In genomic region chr12:123231931-123232330, GRCh38 we compare ENCODE assay signal across 8 cellular contexts. TPM values are rescaled to one million over a fixed set of nuclear protein-coding genes. Genes with fewer than 3 reads are reported as not detected.
A peak's percentile ranks its signal among the peaks of the same experiment; 100 is the strongest.
DNase-seq lines count a peak whose midpoint lies in the region; ATAC-seq and TF ChIP-seq lines count a peak whose summit lies in the region.

No MANE protein-coding gene starts in this region.

- intact Hi-C loops in left ventricle myocardium inferior (cut with micrococcal nuclease) = loop anchor here (10.0 kb wide), 1 partner anchor 247 kb away; the partner anchor contains the start of gene ARL6IP4
- intact Hi-C loops in Right ventricle myocardium superior (cut with DNase I) = no loop called here
- intact Hi-C loops in left lung (cut with DNase I) = loop anchor here in 1 of 2 donors (10.0 kb wide), 1 partner anchor 187 kb away; no protein-coding TSS in a partner anchor
- intact Hi-C loops in uterus (cut with DNase I; ENCODE audit: low total_unique reads) = no loop called here

- peaks cover 4% of the 10 kb centered on the region for H3K27me3 Mint-ChIP-seq in activated naive CD8-positive, alpha-beta T cell treated with anti-CD3 and anti-CD28 coated beads, Interleukin-2, amount 50 U/mL, for 24 hours

- H3K4me3 Mint-ChIP-seq in activated naive CD8-positive, alpha-beta T cell treated with anti-CD3 and anti-CD28 coated beads, Interleukin-2, amount 50 U/mL, for 24 hours = peak overlapping the region; percentile 100

- no peak for DNase-seq in left ventricle myocardium inferior
- no peak for DNase-seq in Right ventricle myocardium superior
- DNase-seq in activated naive CD8-positive, alpha-beta T cell treated with anti-CD3 and anti-CD28 coated beads, Interleukin-2, amount 50 U/mL, for 24 hours = no peak
- no peak for DNase-seq in left lung
- no peak for DNase-seq in uterus
- no peak for DNase-seq in activated gamma-delta T cell (lab: John Stamatoyannopoulos, UW)
- DNase-seq in A172 (ENCODE audit: low spot score) = no peak

- H3K36me3 Mint-ChIP-seq in activated naive CD8-positive, alpha-beta T cell treated with anti-CD3 and anti-CD28 coated beads, Interleukin-2, amount 50 U/mL, for 24 hours (ENCODE audit: low read depth) = peaks cover 31% of the 10 kb centered on the region

- H3K27ac Mint-ChIP-seq in activated naive CD8-positive, alpha-beta T cell treated with anti-CD3 and anti-CD28 coated beads, Interleukin-2, amount 50 U/mL, for 24 hours = peak overlapping the region; percentile 98

- no peak for TF ChIP-seq POLR2A in uterus (IDR thresholded peaks at IDR 0.05)

- TF ChIP-seq CTCF in left ventricle myocardium inferior (IDR thresholded peaks at IDR 0.05; ENCODE audit: borderline replicate concordance) (no peak), left lung (IDR thresholded peaks at IDR 0.05) (no peak), uterus (IDR thresholded peaks at IDR 0.05) (no peak)

- ATAC-seq in Right ventricle myocardium superior (ENCODE audit: poor library complexity) (no peak), left lung (no peak), GM19351 (IDR thresholded peaks at IDR 0.05; ENCODE audit: unreplicated experiment) (no peak)
- ATAC-seq in activated naive CD8-positive, alpha-beta T cell treated with anti-CD3 and anti-CD28 coated beads, Interleukin-2, amount 50 U/mL, for 24 hours = no peak

- no peaks in the 10 kb centered on the region for H3K9me3 Mint-ChIP-seq in activated naive CD8-positive, alpha-beta T cell treated with anti-CD3 and anti-CD28 coated beads, Interleukin-2, amount 50 U/mL, for 24 hours

- H3K27ac ChIP-seq in left ventricle myocardium inferior (replicated peaks) (peak overlapping the region; percentile 94), left lung (peak overlapping the region; percentile 85 to 88), uterus (peak overlapping the region; percentile 93 to 96)

- H3K4me1 Mint-ChIP-seq in activated naive CD8-positive, alpha-beta T cell treated with anti-CD3 and anti-CD28 coated beads, Interleukin-2, amount 50 U/mL, for 24 hours = peaks cover 80% of the 10 kb centered on the region

- H3K9me3 ChIP-seq in left ventricle myocardium inferior (replicated peaks) (no peaks in the 10 kb centered on the region), left lung (no peaks in the 10 kb centered on the region), uterus (no peaks in the 10 kb centered on the region)

- peaks cover 7% of the 10 kb centered on the region for H3K36me3 ChIP-seq in left ventricle myocardium inferior
- H3K36me3 ChIP-seq in left lung = no peaks in the 10 kb centered on the region
- H3K36me3 ChIP-seq in uterus = no peaks in the 10 kb centered on the region

- H3K4me1 ChIP-seq in left ventricle myocardium inferior (peaks cover 65% of the 10 kb centered on the region), left lung (peaks cover 28 to 69% of the 10 kb centered on the region in 2 donors), uterus (peaks cover 4 to 14% of the 10 kb centered on the region in 2 donors)

- H3K27me3 ChIP-seq in left ventricle myocardium inferior (ENCODE audit: low read depth) = no peaks in the 10 kb centered on the region
- no peaks in the 10 kb centered on the region for H3K27me3 ChIP-seq in left lung
- no peaks in the 10 kb centered on the region for H3K27me3 ChIP-seq in uterus

- H3K4me3 ChIP-seq in left ventricle myocardium inferior (peak overlapping the region; percentile 82), left lung (peak overlapping the region; percentile 73 to 95), uterus (peak overlapping the region; percentile 65 to 96)

RNA-seq across cellular contexts. Expression of gene MPHOSPH9, which starts 1.0 kb away (rescaled TPM):
- 23.9 TPM for total RNA-seq in left ventricle myocardium inferior
- total RNA-seq in Right ventricle myocardium superior = 20.8 TPM
- 10 to 100 TPM; 27.6 to 28.1 TPM for total RNA-seq in left lung
- 100 to 1,000 TPM in 2 of 4 donors, 10 to 100 TPM in 2; 21.3 to 124 (median 75.1) TPM for total RNA-seq in uterus
- 59.8 and 75.1 TPM in 2 replicates for total RNA-seq in A172 (2014; rRNA removed; shearing (Covaris generic))

RNA-seq across cellular contexts. Expression of gene MTRFR, which starts 1.3 kb away (rescaled TPM):
- total RNA-seq in left ventricle myocardium inferior (8.4 TPM), Right ventricle myocardium superior (8.1 TPM), left lung (10 to 100 TPM; 13.2 to 13.3 TPM), uterus (10 to 100 TPM in 2 of 4 donors, 1 to 10 TPM in 1, under 1 TPM in 1; 0.51 to 18.9 (median 8.3) TPM)
- total RNA-seq in A172 (2014; rRNA removed; shearing (Covaris generic)) = 14.8 and 20.2 TPM in 2 replicates

RNA-seq across cellular contexts. Expression of gene CDK2AP1, which starts 39.7 kb away (rescaled TPM):
- total RNA-seq in left ventricle myocardium inferior = 83.6 TPM
- 70.5 TPM for total RNA-seq in Right ventricle myocardium superior
- total RNA-seq in left lung = 100 to 1,000 TPM; 145 to 154 TPM
- 100 to 1,000 TPM in 2 of 4 donors, 10 to 100 TPM in 2; 54.3 to 120 (median 89.9) TPM for total RNA-seq in uterus
- total RNA-seq in A172 (2014; rRNA removed; shearing (Covaris generic)) = 252 and 256 TPM in 2 replicates
